ENCODE assay signal across 9 cellular contexts in genomic region chr12:91009319-91009950, GRCh38. TPM values are rescaled to one million over a fixed set of nuclear protein-coding genes. Genes with fewer than 3 reads are reported as not detected.
DNase-seq lines count a peak whose midpoint lies in the region; ATAC-seq and TF ChIP-seq lines count a peak whose summit lies in the region.
"Had no signal": no experiment of that assay in that cellular context is flagged by ENCODE, and none has a peak within 500 bp of the region (broad histone marks: within the 10 kb centered on the region; RNA-seq: fewer than 3 reads in every experiment).

No MANE protein-coding gene starts in this region.

- H3K27ac Mint-ChIP-seq in activated T-helper 1 cell treated with anti-CD3 and anti-CD28 coated beads, Interleukin-12 subunit alpha, Interleukin-12 subunit beta, Interleukin-2, Interleukin-4 antibody, amounts not matched to agents 30 ng/mL and 10 ng/mL and 1 ng/mL, durations not matched to agents 14 hours and 24 hours and 36 hours, result no peak overlapping the region

- H3K9me3 Mint-ChIP-seq in activated T-helper 1 cell treated with anti-CD3 and anti-CD28 coated beads, Interleukin-12 subunit alpha, Interleukin-12 subunit beta, Interleukin-2, Interleukin-4 antibody, amounts not matched to agents 30 ng/mL and 10 ng/mL and 1 ng/mL, durations not matched to agents 14 hours and 24 hours and 36 hours, result no peaks in the 10 kb centered on the region

- H3K4me3 ChIP-seq in kidney epithelial cell (ENCODE audit: low read depth, low read length) (no peak overlapping the region), psoas muscle (no peak overlapping the region)

- no peak overlapping the region for H3K27ac ChIP-seq in psoas muscle

- peaks cover 18% of the 10 kb centered on the region for H3K4me1 Mint-ChIP-seq in activated T-helper 1 cell treated with anti-CD3 and anti-CD28 coated beads, Interleukin-12 subunit alpha, Interleukin-12 subunit beta, Interleukin-2, Interleukin-4 antibody, amounts not matched to agents 30 ng/mL and 10 ng/mL and 1 ng/mL, durations not matched to agents 14 hours and 24 hours and 36 hours (ENCODE audit: low read depth)

- H3K9me3 ChIP-seq in psoas muscle, result no peaks in the 10 kb centered on the region

- H3K36me3 Mint-ChIP-seq in activated T-helper 1 cell treated with anti-CD3 and anti-CD28 coated beads, Interleukin-12 subunit alpha, Interleukin-12 subunit beta, Interleukin-2, Interleukin-4 antibody, amounts not matched to agents 30 ng/mL and 10 ng/mL and 1 ng/mL, durations not matched to agents 14 hours and 24 hours and 36 hours (ENCODE audit: low read depth), result no peaks in the 10 kb centered on the region

- H3K27me3 Mint-ChIP-seq in activated T-helper 1 cell treated with anti-CD3 and anti-CD28 coated beads, Interleukin-12 subunit alpha, Interleukin-12 subunit beta, Interleukin-2, Interleukin-4 antibody, amounts not matched to agents 30 ng/mL and 10 ng/mL and 1 ng/mL, durations not matched to agents 14 hours and 24 hours and 36 hours (ENCODE audit: insufficient read depth), result peaks cover 15% of the 10 kb centered on the region

- no peak for TF ChIP-seq CTCF in kidney epithelial cell (IDR thresholded peaks at IDR 0.05; ENCODE audit: insufficient read depth, low read length, poor library complexity, severe bottlenecking)
- TF ChIP-seq CTCF in psoas muscle (IDR thresholded peaks at IDR 0.05), result no peak

- no peaks in the 10 kb centered on the region for H3K27me3 ChIP-seq in kidney epithelial cell (ENCODE audit: control insufficient read depth, insufficient read depth, low read length)
- no peaks in the 10 kb centered on the region for H3K27me3 ChIP-seq in psoas muscle (ENCODE audit: insufficient read depth in 3 of 3, low read length in 2 of 3)

- H3K4me1 ChIP-seq in psoas muscle, result no peaks in the 10 kb centered on the region

- no peak overlapping the region for H3K4me3 Mint-ChIP-seq in activated T-helper 1 cell treated with anti-CD3 and anti-CD28 coated beads, Interleukin-12 subunit alpha, Interleukin-12 subunit beta, Interleukin-2, Interleukin-4 antibody, amounts not matched to agents 30 ng/mL and 10 ng/mL and 1 ng/mL, durations not matched to agents 14 hours and 24 hours and 36 hours

- H3K36me3 ChIP-seq in kidney epithelial cell (ENCODE audit: control insufficient read depth, insufficient read depth, low read length) (no peaks in the 10 kb centered on the region), psoas muscle (ENCODE audit: insufficient read depth in 1 of 2, low read depth in 1 of 2) (no peaks in the 10 kb centered on the region)

- intact Hi-C loops in psoas muscle (cut with DNase I), result no loop called here
- intact Hi-C loops in activated T-helper 1 cell treated with anti-CD3 and anti-CD28 coated beads, Interleukin-12 subunit alpha, Interleukin-12 subunit beta, Interleukin-2, Interleukin-4 antibody, amounts not matched to agents 30 ng/mL and 10 ng/mL and 1 ng/mL, durations not matched to agents 14 hours and 24 hours and 36 hours (cut with micrococcal nuclease), result no loop called here

- 45 to 53% (median 53%) methylated on average over 1 of the region's 1 CpG for whole genome bisulfite sequencing in psoas muscle, 3 donors

- DNase-seq in kidney epithelial cell (ENCODE audit: low read depth) (peak; percentile 58), psoas muscle (no peak), NCI-H1436 treated with DMSO at 0.1 percent for 48 hours (lab: John Stamatoyannopoulos, UW) (no peak)
- no peak for DNase-seq in activated T-helper 1 cell treated with anti-CD3 and anti-CD28 coated beads, Interleukin-12 subunit alpha, Interleukin-12 subunit beta, Interleukin-2, Interleukin-4 antibody, amounts not matched to agents 30 ng/mL and 10 ng/mL and 1 ng/mL, durations not matched to agents 14 hours and 24 hours and 36 hours (ENCODE audit: low spot score)
- DNase-seq: amniotic stem cell, nucleus accumbens had no signal

- peak; percentile 89 for ATAC-seq in GM19023 (IDR thresholded peaks at IDR 0.05; ENCODE audit: unreplicated experiment)
- ATAC-seq in GM21825 (IDR thresholded peaks at IDR 0.05; ENCODE audit: unreplicated experiment), result peak; percentile 82
- peak; percentile 87 for ATAC-seq in HG03469 (IDR thresholded peaks at IDR 0.05; ENCODE audit: unreplicated experiment)
- ATAC-seq in psoas muscle, result no peak

RNA-seq across cellular contexts. Expression of gene EPYC, which starts 4.7 kb away (rescaled TPM):
- not detected in 2 replicates for total RNA-seq in kidney epithelial cell
- not detected for total RNA-seq in psoas muscle
- not detected for polyA plus RNA-seq in psoas muscle
- not detected in 2 replicates for total RNA-seq in activated T-helper 1 cell treated with anti-CD3 and anti-CD28 coated beads, Interleukin-12 subunit alpha, Interleukin-12 subunit beta, Interleukin-2, Interleukin-4 antibody, amounts not matched to agents 30 ng/mL and 10 ng/mL and 1 ng/mL, durations not matched to agents 14 hours and 24 hours and 36 hours

RNA-seq across cellular contexts. Expression of gene KERA, which starts 48.4 kb away (rescaled TPM):
- total RNA-seq in kidney epithelial cell (not detected in 2 replicates), psoas muscle (under 1 TPM in 1 of 4 donors, not detected in 3; 0.17 TPM)
- not detected for polyA plus RNA-seq in psoas muscle
- not detected in 2 replicates for total RNA-seq in activated T-helper 1 cell treated with anti-CD3 and anti-CD28 coated beads, Interleukin-12 subunit alpha, Interleukin-12 subunit beta, Interleukin-2, Interleukin-4 antibody, amounts not matched to agents 30 ng/mL and 10 ng/mL and 1 ng/mL, durations not matched to agents 14 hours and 24 hours and 36 hours

RNA-seq across cellular contexts. Expression of gene CCER1, which starts 54.5 kb away (rescaled TPM):
- not detected in 2 replicates for total RNA-seq in kidney epithelial cell
- not detected for total RNA-seq in psoas muscle
- polyA plus RNA-seq in psoas muscle, result not detected
- total RNA-seq in activated T-helper 1 cell treated with anti-CD3 and anti-CD28 coated beads, Interleukin-12 subunit alpha, Interleukin-12 subunit beta, Interleukin-2, Interleukin-4 antibody, amounts not matched to agents 30 ng/mL and 10 ng/mL and 1 ng/mL, durations not matched to agents 14 hours and 24 hours and 36 hours, result not detected in 2 replicates

Comparison
In these comparisons a context has a peak if more than half of its experiments do, and no peak if none do; other contexts are left out.
1. ATAC-seq: peak in GM19023 (single experiment), GM21825 (single experiment) and HG03469 (single experiment); none in psoas muscle (0 of 4).